Comparison of ENCODE assay signal across 23 cellular contexts in the genomic region with DNA sequence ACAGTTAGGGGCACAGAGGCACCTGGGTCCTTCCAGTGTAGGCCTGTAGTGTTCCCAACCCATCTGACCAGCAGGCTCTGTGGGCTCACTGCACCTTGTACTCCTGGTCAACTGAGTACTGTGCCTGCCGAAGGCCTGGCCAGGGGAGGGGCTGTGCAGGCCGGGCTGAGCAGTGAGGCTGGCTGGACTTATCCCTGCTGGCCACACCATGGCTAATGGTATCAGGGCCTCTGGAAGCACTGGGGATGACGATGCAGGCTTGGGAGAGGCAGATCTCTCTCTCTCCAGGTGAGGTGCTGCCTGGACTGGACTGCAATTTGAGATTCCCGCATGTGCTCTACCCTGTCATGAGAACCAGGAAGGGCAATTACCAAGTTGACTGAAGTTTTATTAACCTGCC.
A peak's percentile ranks its signal among the peaks of the same experiment; 100 is the strongest.
DNase-seq lines count a peak whose midpoint lies in the region; ATAC-seq and FAIRE-seq lines count a peak whose summit lies in the region.
"Had no signal": no experiment of that assay in that cellular context is flagged by ENCODE, and none has a peak within 500 bp of the region (broad histone marks: within the 10 kb centered on the region; RNA-seq: fewer than 3 reads in every experiment).

No MANE protein-coding gene starts in this region.

- H3K4me3 Mint-ChIP-seq in stimulated activated naive CD8-positive, alpha-beta T cell treated with anti-CD3 and anti-CD28 coated beads, Interleukin-15, amount 100 ng/mL, for 72 hours, result no peak overlapping the region
- H3K4me3 Mint-ChIP-seq: CD8-positive, alpha-beta memory T cell had no signal

- DNase-seq in NCI-H146 (lab: John Stamatoyannopoulos, UW), result peak; percentile 16
- DNase-seq in NCI-H146 treated with DMSO at 0.1 percent for 48 hours (lab: John Stamatoyannopoulos, UW; ENCODE audit: unreplicated experiment), result no peak
- no peak for DNase-seq in stimulated activated naive CD8-positive, alpha-beta T cell treated with anti-CD3 and anti-CD28 coated beads, Interleukin-15, Interleukin-2, amounts not matched to agents 100 U/mL and 50 U/mL, for 24 hours
- no peak for DNase-seq in stimulated activated naive CD8-positive, alpha-beta T cell treated with anti-CD3 and anti-CD28 coated beads, Interleukin-15, amount 100 ng/mL, for 72 hours
- DNase-seq in left kidney (ENCODE audit: low read depth, low spot score), result peak; percentile 70
- DNase-seq in urothelium cell line (ENCODE audit: low spot score), result no peak
- DNase-seq: 8988T; AML-193; Calu3; CD8-positive, alpha-beta memory T cell; GDM1; GOT3; HCEC 1CT; Kasumi-1; NCI-H1417 treated with DMSO at 0.1 percent for 48 hours; NCI-H2029; NCI-H446 treated with DMSO at 0.1 percent for 48 hours; NCI-H526 treated with DMSO at 0.1 percent for 48 hours; NK-92 treated with Interleukin-12 subunit alpha and Interleukin-12 subunit beta, amount 100 ng/mL, for 24 hours; SHP77 treated with DMSO at 0.1 percent for 48 hours had no signal

- H3K27me3 Mint-ChIP-seq in stimulated activated naive CD8-positive, alpha-beta T cell treated with anti-CD3 and anti-CD28 coated beads, Interleukin-15, amount 100 ng/mL, for 72 hours, result no peaks in the 10 kb centered on the region

- peak; percentile 84 for FAIRE-seq in urothelium cell line (lab: Jason Lieb, UNC)
- FAIRE-seq: GM18507 had no signal

- no peak overlapping the region for H3K27ac Mint-ChIP-seq in stimulated activated naive CD8-positive, alpha-beta T cell treated with anti-CD3 and anti-CD28 coated beads, Interleukin-15, amount 100 ng/mL, for 72 hours
- H3K27ac Mint-ChIP-seq: CD8-positive, alpha-beta memory T cell had no signal

- no peaks in the 10 kb centered on the region for H3K4me1 Mint-ChIP-seq in stimulated activated naive CD8-positive, alpha-beta T cell treated with anti-CD3 and anti-CD28 coated beads, Interleukin-15, amount 100 ng/mL, for 72 hours
- H3K4me1 Mint-ChIP-seq: CD8-positive, alpha-beta memory T cell had no signal

- ATAC-seq in stimulated activated naive CD8-positive, alpha-beta T cell treated with anti-CD3 and anti-CD28 coated beads, Interleukin-15, Interleukin-2, amounts not matched to agents 100 U/mL and 50 U/mL, for 24 hours, result peak; percentile 28
- no peak for ATAC-seq in stimulated activated naive CD8-positive, alpha-beta T cell treated with anti-CD3 and anti-CD28 coated beads, Interleukin-15, amount 100 ng/mL, for 72 hours
- no peak for ATAC-seq in GM21360 (IDR thresholded peaks at IDR 0.05; ENCODE audit: unreplicated experiment)
- no peak for ATAC-seq in HG03135 (IDR thresholded peaks at IDR 0.05; ENCODE audit: unreplicated experiment)

- H3K9me3 Mint-ChIP-seq in stimulated activated naive CD8-positive, alpha-beta T cell treated with anti-CD3 and anti-CD28 coated beads, Interleukin-15, amount 100 ng/mL, for 72 hours, result peaks cover 0 to 5% of the 10 kb centered on the region in 2 donors

Comparison
In these comparisons a context has a peak if more than half of its experiments do, and no peak if none do; other contexts are left out.
1. DNase-seq: peak in NCI-H146 (single experiment) and left kidney (single experiment); none in NCI-H146 treated with DMSO at 0.1 percent for 48 hours (single experiment), stimulated activated naive CD8-positive, alpha-beta T cell treated with anti-CD3 and anti-CD28 coated beads, Interleukin-15, Interleukin-2, amounts not matched to agents 100 U/mL and 50 U/mL, for 24 hours (single experiment), stimulated activated naive CD8-positive, alpha-beta T cell treated with anti-CD3 and anti-CD28 coated beads, Interleukin-15, amount 100 ng/mL, for 72 hours (0 of 2) and urothelium cell line (single experiment).